14 cellular contexts compared by ENCODE assay signal in the genomic region with DNA sequence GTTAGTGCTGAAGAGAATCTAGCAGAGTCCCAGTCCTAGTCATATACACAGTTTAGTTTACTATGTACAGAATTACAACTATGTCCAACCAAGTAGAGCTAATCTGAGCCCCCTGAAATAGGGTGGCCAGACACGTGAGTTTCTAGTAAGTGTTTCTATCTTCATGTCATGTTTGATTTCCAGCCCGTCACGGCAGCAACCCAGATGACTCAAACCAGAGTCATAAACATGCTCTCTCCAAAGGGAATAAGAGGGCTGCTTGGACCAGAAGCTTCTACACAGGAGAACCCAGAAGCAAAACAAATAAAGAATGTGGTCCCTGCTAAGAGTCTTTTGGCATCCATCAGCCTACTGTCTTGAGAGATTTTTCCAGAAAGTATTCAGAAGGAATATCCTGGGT.
DNase-seq lines count a peak whose midpoint lies in the region; ATAC-seq and TF ChIP-seq lines count a peak whose summit lies in the region.
"Had no signal": no experiment of that assay in that cellular context is flagged by ENCODE, and none has a peak within 500 bp of the region (broad histone marks: within the 10 kb centered on the region; RNA-seq: fewer than 3 reads in every experiment).

No MANE protein-coding gene starts in this region.

- H3K9me3 ChIP-seq in left ventricle myocardium inferior (replicated peaks) (no peaks in the 10 kb centered on the region), breast epithelium (no peaks in the 10 kb centered on the region), aorta (ENCODE audit: control insufficient read depth, low read length) (no peaks in the 10 kb centered on the region)

- H3K36me3 ChIP-seq in left ventricle myocardium inferior (peaks cover 4% of the 10 kb centered on the region), breast epithelium (no peaks in the 10 kb centered on the region), kidney epithelial cell (ENCODE audit: control insufficient read depth, insufficient read depth, low read length) (no peaks in the 10 kb centered on the region), aorta (ENCODE audit: control insufficient read depth in 1 of 2, insufficient read depth in 2 of 2, low read length in 1 of 2) (no peaks in the 10 kb centered on the region)

- no peak for DNase-seq in Right ventricle myocardium superior
- DNase-seq in left ventricle myocardium inferior, result no peak
- DNase-seq in breast epithelium (ENCODE audit: low spot score in 2 of 2), result no peak
- DNase-seq in kidney epithelial cell (ENCODE audit: low read depth), result peak; percentile 29
- peak in 1 of 2 donors; percentile 64 for DNase-seq in aorta
- DNase-seq in left colon, result no peak
- no peak for DNase-seq in Ammon's horn (ENCODE audit: low spot score)
- DNase-seq: activated B cell treated with CpG ODN at 0.5 μM for 24 hours; effector CD8-positive, alpha-beta T cell; GDM1; islet precursor cell; NCI-H2107; occipital lobe had no signal

- H3K27me3 ChIP-seq in left ventricle myocardium inferior (ENCODE audit: low read depth) (no peaks in the 10 kb centered on the region), breast epithelium (no peaks in the 10 kb centered on the region), kidney epithelial cell (ENCODE audit: control insufficient read depth, insufficient read depth, low read length) (no peaks in the 10 kb centered on the region), aorta (ENCODE audit: control insufficient read depth in 1 of 2, insufficient read depth in 2 of 2, low read length in 1 of 2) (no peaks in the 10 kb centered on the region)

- TF ChIP-seq POLR2A in breast epithelium (IDR thresholded peaks at IDR 0.05), result no peak

- H3K4me3 ChIP-seq in left ventricle myocardium inferior (no peak overlapping the region), breast epithelium (no peak overlapping the region), kidney epithelial cell (ENCODE audit: low read depth, low read length) (no peak overlapping the region), aorta (ENCODE audit: low read length in 2 of 2) (no peak overlapping the region)

- no peak overlapping the region for H3K27ac ChIP-seq in left ventricle myocardium inferior (replicated peaks)
- H3K27ac ChIP-seq in breast epithelium, result peak overlapping the region; percentile 18 to 79
- peak overlapping the region; percentile 72 to 94 for H3K27ac ChIP-seq in aorta (ENCODE audit: low read depth in 1 of 2, low read length in 2 of 2)

- H3K4me1 ChIP-seq in left ventricle myocardium inferior (peaks cover 54% of the 10 kb centered on the region), breast epithelium (peaks cover 0 to 4% of the 10 kb centered on the region in 2 donors), aorta (ENCODE audit: control insufficient read depth in 1 of 2, insufficient read depth in 2 of 2, low read length in 2 of 2) (peaks cover 0 to 5% of the 10 kb centered on the region in 2 donors)

- TF ChIP-seq CTCF in left ventricle myocardium inferior (IDR thresholded peaks at IDR 0.05; ENCODE audit: borderline replicate concordance), result no peak
- no peak for TF ChIP-seq CTCF in breast epithelium (IDR thresholded peaks at IDR 0.05)
- no peak for TF ChIP-seq CTCF in kidney epithelial cell (IDR thresholded peaks at IDR 0.05; ENCODE audit: insufficient read depth, low read length, poor library complexity, severe bottlenecking)

- WGBS in aorta, 2 donors, result 0 to 7% methylated on average over 3 of the region's 3 CpGs

- intact Hi-C loops in Right ventricle myocardium superior (cut with DNase I), result no loop called here
- intact Hi-C loops in left ventricle myocardium inferior (cut with micrococcal nuclease), result no loop called here
- intact Hi-C loops in breast epithelium (cut with DNase I; ENCODE audit: low total_unique reads), result no loop called here
- intact Hi-C loops in aorta (cut with DNase I), result no loop called here
- intact Hi-C loops in left colon (cut with DNase I, micrococcal nuclease), result no loop called here

- ATAC-seq in Right ventricle myocardium superior (ENCODE audit: poor library complexity) (peak; percentile 9), aorta (ENCODE audit: low FRiP score) (peak; percentile 61), left colon (no peak), HG03175 (IDR thresholded peaks at IDR 0.05; ENCODE audit: unreplicated experiment) (no peak)

Comparison
In these comparisons a context has a peak if more than half of its experiments do, and no peak if none do; other contexts are left out.
1. ATAC-seq: peak in Right ventricle myocardium superior (single experiment) and aorta (single experiment); none in left colon (single experiment) and HG03175 (single experiment).